Comparison of ENCODE assay signal across 8 cellular contexts in genomic region chr1:27603320-27603961, GRCh38. TPM values are rescaled to one million over a fixed set of nuclear protein-coding genes. Genes with fewer than 3 reads are reported as not detected.
DNase-seq lines count a peak whose midpoint lies in the region; ATAC-seq, FAIRE-seq and TF ChIP-seq lines count a peak whose summit lies in the region.

No MANE protein-coding gene starts in this region.

- H3K4me1 ChIP-seq in gastroesophageal sphincter, result peaks cover 6 to 66% (median 31%) of the 10 kb centered on the region in 3 donors
- peaks cover 6 to 25% (median 18%) of the 10 kb centered on the region in 3 donors for H3K4me1 ChIP-seq in pancreas

- no peaks in the 10 kb centered on the region for H3K36me3 ChIP-seq in MG63
- no peaks in the 10 kb centered on the region for H3K36me3 ChIP-seq in gastroesophageal sphincter
- no peaks in the 10 kb centered on the region for H3K36me3 ChIP-seq in pancreas

- ATAC-seq in gastroesophageal sphincter (peak; percentile 19), pancreas (peak; percentile 8 to 36 (median 28)), HG02610 (IDR thresholded peaks at IDR 0.05; ENCODE audit: unreplicated experiment) (no peak)

- TF ChIP-seq EP300 in gastroesophageal sphincter (IDR thresholded peaks at IDR 0.05), result no peak

- 2 to 10% methylated on average over 2 to 8 of the region's 51 CpGs for WGBS in gastroesophageal sphincter (ENCODE audit: low coverage in 1 of 2), 2 donors
- 0 to 1% methylated on average over 29 to 50 of the region's 51 CpGs for WGBS in pancreas, 2 donors

- intact Hi-C loops in pancreas (cut with DNase I), result loop anchor here in 1 of 3 donors (5.0 kb wide), 1 partner anchor 46 kb away; no protein-coding TSS in a partner anchor

- DNase-seq in DMS79 treated with DMSO at 0.1 percent for 48 hours (lab: John Stamatoyannopoulos, UW) (peak; percentile 69), DMS79 (lab: John Stamatoyannopoulos, UW) (no peak), MG63 (no peak), activated T-helper 1 cell treated with Interleukin-2 at 50 U/mL for 16 hours (ENCODE audit: low read depth) (peak; percentile 10), pancreas (peak in 2 of 6 donors; percentile 76 to 87), NCI-H2107 treated with DMSO at 0.1 percent for 48 hours (lab: John Stamatoyannopoulos, UW; ENCODE audit: unreplicated experiment) (no peak)

- no peaks in the 10 kb centered on the region for H3K9me3 ChIP-seq in MG63
- no peaks in the 10 kb centered on the region for H3K9me3 ChIP-seq in gastroesophageal sphincter
- no peaks in the 10 kb centered on the region for H3K9me3 ChIP-seq in pancreas

- no peak for TF ChIP-seq CTCF in gastroesophageal sphincter (IDR thresholded peaks at IDR 0.05)
- TF ChIP-seq CTCF in pancreas (IDR thresholded peaks at IDR 0.05), result no peak

- H3K27me3 ChIP-seq in MG63, result no peaks in the 10 kb centered on the region
- H3K27me3 ChIP-seq in gastroesophageal sphincter, result no peaks in the 10 kb centered on the region
- H3K27me3 ChIP-seq in pancreas, result no peaks in the 10 kb centered on the region

- H3K4me3 ChIP-seq in MG63 (peak overlapping the region; percentile 94), gastroesophageal sphincter (peak overlapping the region; percentile 64 to 75), pancreas (peak overlapping the region; percentile 72 to 100 (median 88))

- H3K27ac ChIP-seq in gastroesophageal sphincter (peak overlapping the region; percentile 89 to 95 (median 92)), pancreas (peak overlapping the region; percentile 76 to 85 (median 80))

- TF ChIP-seq POLR2A in gastroesophageal sphincter (IDR thresholded peaks at IDR 0.05), result no peak

- no peak for FAIRE-seq in pancreas (lab: Jason Lieb, UNC)

RNA-seq across cellular contexts. Expression of gene AHDC1, which starts 0.5 kb away (rescaled TPM):
- total RNA-seq in MG63 (2014; rRNA removed; shearing (Covaris generic); ENCODE audit: low replicate concordance), result 10.4 and 11.5 TPM in 2 replicates
- total RNA-seq in gastroesophageal sphincter, result 10 to 100 TPM; 18.2 to 50.3 (median 27.7) TPM
- total RNA-seq in pancreas, result 10 to 100 TPM; 10.4 to 22.4 (median 13.7) TPM
- polyA plus RNA-seq in pancreas, result 10 to 100 TPM; 16.3 to 27.5 TPM

RNA-seq across cellular contexts. Expression of gene FGR, which starts 31.5 kb away (rescaled TPM):
- not detected in 2 replicates for total RNA-seq in MG63 (2014; rRNA removed; shearing (Covaris generic); ENCODE audit: low replicate concordance)
- 10 to 100 TPM in 3 of 4 donors, 1 to 10 TPM in 1; 9.2 to 17.8 (median 10.1) TPM for total RNA-seq in gastroesophageal sphincter
- total RNA-seq in pancreas, result 1 to 10 TPM in 4 of 6 donors, under 1 TPM in 2; 0.51 to 6.8 (median 2.5) TPM
- polyA plus RNA-seq in pancreas, result 1 to 10 TPM; 3.6 to 5.8 TPM

Comparison
In these comparisons a context has a peak if more than half of its experiments do, and no peak if none do; other contexts are left out.
1. DNase-seq: peak in DMS79 treated with DMSO at 0.1 percent for 48 hours (single experiment) and activated T-helper 1 cell treated with Interleukin-2 at 50 U/mL for 16 hours (single experiment); none in DMS79 (single experiment), MG63 (single experiment) and NCI-H2107 treated with DMSO at 0.1 percent for 48 hours (single experiment).
2. Peak in every context shown above with its lines, with median percentiles within 50 percentile points of each other: H3K4me3 ChIP-seq.